20 cellular contexts compared by ENCODE assay signal in the genomic region with DNA sequence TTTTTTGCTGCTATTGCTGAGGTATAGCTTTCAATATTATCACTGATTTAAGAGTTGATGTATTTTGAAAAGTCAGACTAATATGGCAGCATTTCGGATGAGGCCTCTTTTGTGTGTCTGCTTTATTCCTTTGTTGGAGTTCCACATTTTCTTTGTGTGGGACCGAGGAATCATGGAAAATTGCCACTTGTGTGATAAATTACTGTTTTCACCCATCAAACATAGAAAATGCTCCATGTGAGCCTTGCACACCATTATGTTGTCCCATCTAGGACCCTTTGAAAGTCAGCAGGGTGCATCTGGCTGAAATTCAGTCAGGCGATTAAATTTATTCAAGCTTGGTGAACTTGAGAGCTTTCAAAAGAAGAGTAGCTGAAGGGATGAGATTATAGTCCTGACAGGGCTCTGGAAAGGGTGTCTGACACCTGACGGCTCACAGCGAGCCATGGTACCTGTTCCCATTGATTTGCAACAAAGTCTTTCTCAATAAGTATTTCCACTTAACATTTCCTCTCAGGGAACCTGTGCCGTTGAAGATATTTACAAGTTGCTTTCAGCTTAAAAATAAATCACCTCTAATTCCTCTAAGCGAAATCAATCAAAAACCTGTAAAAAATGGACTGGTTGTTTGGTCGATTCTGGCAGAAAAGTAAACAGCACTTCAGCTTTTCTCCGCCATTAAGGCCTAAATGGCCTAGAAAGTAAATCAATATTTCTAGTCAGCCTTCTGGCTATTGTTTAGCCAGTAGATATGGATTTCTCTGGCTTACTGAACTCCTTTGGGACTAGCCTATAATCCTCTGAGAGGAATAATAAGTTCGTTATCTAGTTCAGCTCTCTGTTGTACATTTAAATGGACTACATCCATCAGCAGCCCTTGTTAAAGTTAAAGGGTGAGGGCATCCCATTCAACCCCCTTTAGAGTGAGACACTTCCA.
A peak's percentile ranks its signal among the peaks of the same experiment; 100 is the strongest.
DNase-seq lines count a peak whose midpoint lies in the region; ATAC-seq and TF ChIP-seq lines count a peak whose summit lies in the region.
"Had no signal": no experiment of that assay in that cellular context is flagged by ENCODE, and none has a peak within 500 bp of the region (broad histone marks: within the 10 kb centered on the region; RNA-seq: fewer than 3 reads in every experiment).

No MANE protein-coding gene starts in this region.

- H3K27ac ChIP-seq in RWPE1: no peak overlapping the region
- H3K27ac ChIP-seq: lower lobe of right lung had no signal

- DNase-seq in NCI-H2171 treated with DMSO at 0.1 percent for 48 hours (lab: John Stamatoyannopoulos, UW): peak; percentile 57
- no peak for DNase-seq in NCI-H2171 (lab: John Stamatoyannopoulos, UW)
- DNase-seq in NCI-H2081 treated with DMSO at 0.1 percent for 48 hours (lab: John Stamatoyannopoulos, UW): peak; percentile 95
- DNase-seq in NCI-H82 treated with DMSO at 0.1 percent for 48 hours (lab: John Stamatoyannopoulos, UW; ENCODE audit: unreplicated experiment): peak; percentile 65
- DNase-seq in DMS 273 (lab: John Stamatoyannopoulos, UW; ENCODE audit: unreplicated experiment): no peak
- no peak for DNase-seq in SIG-M5 treated with dmso at 0.1 percent for 504 hours (lab: John Stamatoyannopoulos, UW; ENCODE audit: unreplicated experiment)
- DNase-seq in RWPE1 (ENCODE audit: low spot score): no peak
- DNase-seq: 8988T; activated CD4-positive, alpha-beta T cell treated with anti-CD3 and anti-CD28 coated beads, Interleukin-2, amount 50 U/mL, for 48 hours; activated T-cell treated with anti-CD3 and anti-CD28 coated beads, Interleukin-2, amount 50 U/mL, for 4 hours; CD4-positive, alpha-beta memory T cell; central memory CD4-positive, alpha-beta T cell; effector memory CD8-positive, alpha-beta T cell; IMR-90; lower lobe of right lung; MV-4-11; naive thymus-derived CD8-positive, alpha-beta T cell; substantia nigra had no signal

- POLR2A ChIA-PET in RWPE1 (lab: Yijun Ruan, JAX; ENCODE audit: low non-redundant PET): no interaction called here

- TF ChIP-seq CTCF in RWPE1 (conservative IDR thresholded peaks at IDR 0.05; ENCODE audit: low read depth): no peak

- CTCF ChIA-PET in RWPE1 (lab: Yijun Ruan, JAX): interaction anchor here (0.6 kb wide), 1 partner anchor 1176 kb away, joined by 3 read pairs; no protein-coding TSS in a partner anchor

- ATAC-seq in GM19455 (IDR thresholded peaks at IDR 0.05; ENCODE audit: unreplicated experiment): no peak
- ATAC-seq: activated T-cell treated with anti-CD3 and anti-CD28 coated beads, Interleukin-2, amount 50 U/mL, for 4 hours; effector memory CD8-positive, alpha-beta T cell; lower lobe of right lung; naive thymus-derived CD8-positive, alpha-beta T cell; SK-N-SH treated with all-trans-retinoic acid at 6 μM for 48 hours had no signal

Comparison
In these comparisons a context has a peak if more than half of its experiments do, and no peak if none do; other contexts are left out.
1. DNase-seq: peak in NCI-H2171 treated with DMSO at 0.1 percent for 48 hours (single experiment), NCI-H2081 treated with DMSO at 0.1 percent for 48 hours (single experiment) and NCI-H82 treated with DMSO at 0.1 percent for 48 hours (single experiment); none in NCI-H2171 (single experiment), DMS 273 (single experiment), SIG-M5 treated with dmso at 0.1 percent for 504 hours (single experiment) and RWPE1 (single experiment).